Comparison of ENCODE assay signal across 23 cellular contexts in the genomic region with DNA sequence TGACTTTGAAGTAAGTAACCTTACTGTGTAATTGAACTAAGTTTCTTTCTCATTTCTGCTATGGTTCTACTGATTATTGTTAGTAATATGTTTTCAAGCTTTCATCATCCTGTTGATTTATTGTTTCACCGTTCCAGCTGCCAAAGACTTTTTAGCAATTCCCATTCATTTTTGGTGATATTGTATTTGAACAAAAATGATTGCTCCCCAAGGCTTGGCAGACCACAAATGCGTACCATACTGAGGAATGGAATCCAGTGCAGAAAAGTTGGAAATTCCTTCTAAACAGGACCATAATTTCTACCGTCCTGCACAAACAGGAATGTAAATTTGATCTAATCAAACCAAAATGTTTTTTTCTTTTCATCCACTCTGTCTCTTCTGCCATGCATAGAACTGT. TPM values are rescaled to one million over a fixed set of nuclear protein-coding genes. Genes with fewer than 3 reads are reported as not detected.
DNase-seq lines count a peak whose midpoint lies in the region; ATAC-seq, FAIRE-seq and TF ChIP-seq lines count a peak whose summit lies in the region.
"Had no signal": no experiment of that assay in that cellular context is flagged by ENCODE, and none has a peak within 500 bp of the region (broad histone marks: within the 10 kb centered on the region; RNA-seq: fewer than 3 reads in every experiment).

No MANE protein-coding gene starts in this region.

- H4K20me1 ChIP-seq in keratinocyte (ENCODE audit: control insufficient read depth, extremely low read depth, insufficient read depth, low read length), result no peaks in the 10 kb centered on the region
- no peaks in the 10 kb centered on the region for H4K20me1 ChIP-seq in neural progenitor cell (ENCODE audit: low read depth)

- H3K9me3 Mint-ChIP-seq in neural progenitor cell, result no peaks in the 10 kb centered on the region
- H3K9me3 Mint-ChIP-seq: activated T-helper 2 cell treated with anti-CD3 and anti-CD28 coated beads, Interferon-gamma antibody, Interleukin-2, Interleukin-4, amounts not matched to agents 10 μg/mL and 5 μg/mL and 100 μg/mL, durations not matched to agents 14 hours and 24 hours and 36 hours; CD8-positive, alpha-beta memory T cell had no signal

- no peak for TF ChIP-seq CTCF in keratinocyte (optimal IDR thresholded peaks at IDR 0.05 in 1 of 3, IDR thresholded peaks at IDR 0.05 in 1 of 3, conservative IDR thresholded peaks at IDR 0.05 in 1 of 3; ENCODE audit: extremely low read depth in 1 of 3, insufficient read depth in 2 of 3, low read length in 3 of 3)
- no peak for TF ChIP-seq CTCF in neural progenitor cell (IDR thresholded peaks at IDR 0.05)

- no peak overlapping the region for H2AFZ ChIP-seq in keratinocyte (ENCODE audit: control insufficient read depth, low read length)
- H2AFZ ChIP-seq in neural progenitor cell (replicated peaks), result no peak overlapping the region

- intact Hi-C loops in Right ventricle myocardium inferior (cut with DNase I), result no loop called here

- H3K4me1 Mint-ChIP-seq in neural progenitor cell, result no peaks in the 10 kb centered on the region

- peaks cover 22% of the 10 kb centered on the region for H3K4me1 ChIP-seq in HUES48 (ENCODE audit: control insufficient read depth, insufficient read depth, low read length)
- H3K4me1 ChIP-seq in keratinocyte (ENCODE audit: control insufficient read depth, extremely low read depth, insufficient read depth, low read length), result peaks cover 27% of the 10 kb centered on the region
- no peaks in the 10 kb centered on the region for H3K4me1 ChIP-seq in neural progenitor cell

- H3K27ac ChIP-seq in HUES48 (ENCODE audit: low read depth, low read length) (peak overlapping the region; percentile 20), keratinocyte (ENCODE audit: control insufficient read depth, insufficient read depth, low read length) (peak overlapping the region; percentile 45), neural progenitor cell (no peak overlapping the region)
- H3K27ac ChIP-seq: A549, tibial nerve had no signal

- H3K36me3 ChIP-seq in HUES48 (ENCODE audit: control insufficient read depth, insufficient read depth, low read length), result no peaks in the 10 kb centered on the region
- peaks cover 0 to 2% of the 10 kb centered on the region in 2 experiments for H3K36me3 ChIP-seq in keratinocyte (ENCODE audit: control insufficient read depth in 2 of 2, extremely low read depth in 1 of 2, insufficient read depth in 2 of 2, low read length in 2 of 2)
- H3K36me3 ChIP-seq in neural progenitor cell, result no peaks in the 10 kb centered on the region
- H3K36me3 ChIP-seq: tibial nerve had no signal

- H3K9me1 ChIP-seq in keratinocyte (ENCODE audit: control insufficient read depth, extremely low read depth, insufficient read depth, low read length), result no peaks in the 10 kb centered on the region

- H3K79me2 ChIP-seq in keratinocyte (ENCODE audit: control insufficient read depth, insufficient read depth, low read length) (no peaks in the 10 kb centered on the region), neural progenitor cell (ENCODE audit: low read depth) (no peaks in the 10 kb centered on the region)

- H3K4me3 ChIP-seq in HUES48 (ENCODE audit: low read depth, low read length) (peak overlapping the region; percentile 11; the same call in 1 of the 2 replicates), keratinocyte (ENCODE audit: control insufficient read depth in 2 of 3, extremely low read depth in 1 of 3, insufficient read depth in 2 of 3, low read depth in 1 of 3, low read length in 3 of 3) (peak overlapping the region in 1 of 3 experiments; percentile 12), neural progenitor cell (no peak overlapping the region)
- H3K4me3 ChIP-seq: A549, lung, tibial nerve had no signal

- no peaks in the 10 kb centered on the region for H3K36me3 Mint-ChIP-seq in neural progenitor cell

- H3K27ac Mint-ChIP-seq in neural progenitor cell, result no peak overlapping the region
- H3K27ac Mint-ChIP-seq: activated T-helper 2 cell treated with anti-CD3 and anti-CD28 coated beads, Interferon-gamma antibody, Interleukin-2, Interleukin-4, amounts not matched to agents 10 μg/mL and 5 μg/mL and 100 μg/mL, durations not matched to agents 14 hours and 24 hours and 36 hours; natural killer cell treated with Interleukin-12 subunit alpha and Interleukin-12 subunit beta and Interleukin-15 and Interleukin-18, amount 100 ng/mL, for 72 hours; stimulated activated naive B cell treated with anti-CD40 and anti-IgM and Interleukin-4, amounts not matched to agents 10 μg/mL and 1 μg/mL and 100 μg/mL, for 72 hours had no signal

- H3F3A ChIP-seq in neural progenitor cell (ENCODE audit: low read depth), result no peaks in the 10 kb centered on the region

- H3K9me3 ChIP-seq in HUES48 (ENCODE audit: control insufficient read depth, insufficient read depth, low read length) (no peaks in the 10 kb centered on the region), keratinocyte (ENCODE audit: control insufficient read depth, low read depth, low read length) (no peaks in the 10 kb centered on the region), neural progenitor cell (ENCODE audit: low read depth) (no peaks in the 10 kb centered on the region)
- H3K9me3 ChIP-seq: A549, tibial nerve had no signal

- H3K4me2 ChIP-seq in keratinocyte (ENCODE audit: control insufficient read depth, extremely low read depth, insufficient read depth, low read depth, low read length) (peak overlapping the region; percentile 61), neural progenitor cell (no peak overlapping the region)
- H3K4me2 ChIP-seq: A549 had no signal

- no peak overlapping the region for H3K9ac ChIP-seq in HUES48 (ENCODE audit: low read depth, low read length)
- no peak overlapping the region for H3K9ac ChIP-seq in keratinocyte (ENCODE audit: control insufficient read depth, extremely low read depth, insufficient read depth, low read length)
- H3K9ac ChIP-seq in neural progenitor cell, result no peak overlapping the region

- H3K4me3 Mint-ChIP-seq in neural progenitor cell, result no peak overlapping the region
- H3K4me3 Mint-ChIP-seq: CD8-positive, alpha-beta memory T cell; natural killer cell treated with Interleukin-12 subunit alpha and Interleukin-12 subunit beta and Interleukin-15 and Interleukin-18, amount 100 ng/mL, for 72 hours; stimulated activated naive B cell treated with anti-CD40 and anti-IgM and Interleukin-4, amounts not matched to agents 10 μg/mL and 1 μg/mL and 100 μg/mL, for 72 hours had no signal

- DNase-seq in AG08395 (ENCODE audit: low spot score) (peak; percentile 58), astrocyte of the hippocampus (ENCODE audit: low read depth, low spot score) (peak; percentile 54), keratinocyte (ENCODE audit: low read depth, low spot score) (no peak), neural progenitor cell (ENCODE audit: low spot score) (no peak), HTR-8/SVneo (ENCODE audit: insufficient read length, low spot score) (no peak), Right ventricle myocardium inferior (ENCODE audit: missing footprints) (no peak)
- DNase-seq: activated CD4-positive, CD25-positive, alpha-beta regulatory T cell treated with anti-CD3 and anti-CD28 coated beads, Interleukin-2, amount 50 U/mL, for 72 hours; amniotic stem cell; CD8-positive, alpha-beta memory T cell; DND-41; NCI-H187 treated with DMSO at 0.1 percent for 48 hours; NCI-H510A; SHP77; stimulated activated naive B cell treated with anti-CD40 and anti-IgM and Interleukin-4, amounts not matched to agents 10 μg/mL and 1 μg/mL and 100 μg/mL, for 72 hours had no signal

- no peaks in the 10 kb centered on the region for H3K27me3 Mint-ChIP-seq in neural progenitor cell (ENCODE audit: insufficient read depth, low read depth)
- H3K27me3 Mint-ChIP-seq: CD8-positive, alpha-beta memory T cell; natural killer cell treated with Interleukin-12 subunit alpha and Interleukin-12 subunit beta and Interleukin-15 and Interleukin-18, amount 100 ng/mL, for 72 hours; stimulated activated naive B cell treated with anti-CD40 and anti-IgM and Interleukin-4, amounts not matched to agents 10 μg/mL and 1 μg/mL and 100 μg/mL, for 72 hours had no signal

- ATAC-seq in GM21390 (IDR thresholded peaks at IDR 0.05; ENCODE audit: unreplicated experiment) (no peak), Right ventricle myocardium inferior (no peak)
- ATAC-seq: A549; natural killer cell treated with Interleukin-12 subunit alpha and Interleukin-12 subunit beta and Interleukin-15 and Interleukin-18, amount 100 ng/mL, for 72 hours; stimulated activated naive B cell treated with anti-CD40 and anti-IgM and Interleukin-4, amounts not matched to agents 10 μg/mL and 1 μg/mL and 100 μg/mL, for 72 hours had no signal

- FAIRE-seq in keratinocyte (lab: Jason Lieb, UNC), result peak; percentile 65
- FAIRE-seq in HTR-8/SVneo (lab: Jason Lieb, UNC), result no peak
- FAIRE-seq: A549, colon, endothelial cell of umbilical vein had no signal

- H3K27me3 ChIP-seq in HUES48 (ENCODE audit: control insufficient read depth, insufficient read depth, low read length), result no peaks in the 10 kb centered on the region
- H3K27me3 ChIP-seq in keratinocyte (ENCODE audit: control insufficient read depth, extremely low read depth, insufficient read depth, low read length), result no peaks in the 10 kb centered on the region
- no peaks in the 10 kb centered on the region for H3K27me3 ChIP-seq in neural progenitor cell
- H3K27me3 ChIP-seq: tibial nerve had no signal

- dilution Hi-C loops in keratinocyte (cut with MboI; ENCODE audit: extremely low pct_ligation_motif_present, low sequenced_read_pairs), result no loop called here

RNA-seq across cellular contexts. Expression of gene EPSTI1, which starts 10.7 kb away (rescaled TPM):
- polyA plus RNA-seq in keratinocyte, result 8.7 to 14.7 TPM (median 13.0 TPM) in 3 replicates
- 12.8 TPM for polyA plus RNA-seq in keratinocyte (2011; ENCODE audit: low read depth)
- polyA plus RNA-seq in keratinocyte (2011; cell fraction: cytosol; rRNA removed), result 7.6 and 9.5 TPM in 2 replicates
- polyA plus RNA-seq in keratinocyte (2011; cell fraction: nucleus; rRNA removed), result 6.6 and 8.1 TPM in 2 replicates
- 1.4 and 14.5 TPM in 2 replicates for polyA plus RNA-seq in keratinocyte (2012; ENCODE audit: low replicate concordance)
- 1.5 to 7.6 TPM (median 4.0 TPM) in 3 replicates for polyA minus RNA-seq in keratinocyte
- polyA minus RNA-seq in keratinocyte (2011; cell fraction: cytosol; rRNA and poly(A)+ RNA removed), result 15.9 TPM
- polyA minus RNA-seq in keratinocyte (2011; cell fraction: nucleus; rRNA and poly(A)+ RNA removed), result 4.0 and 5.0 TPM in 2 replicates
- 0.32 and 1.0 TPM in 2 replicates for total RNA-seq in neural progenitor cell (ENCODE audit: low replicate concordance)
- 3.8 TPM for total RNA-seq in Right ventricle myocardium inferior

RNA-seq across cellular contexts. Expression of gene DNAJC15, which starts 42.1 kb away (rescaled TPM):
- polyA plus RNA-seq in keratinocyte, result 38.5 to 43.2 TPM (median 39.6 TPM) in 3 replicates
- polyA plus RNA-seq in keratinocyte (2011; ENCODE audit: low read depth), result 64.8 TPM
- polyA plus RNA-seq in keratinocyte (2011; cell fraction: cytosol; rRNA removed), result 22.0 and 31.9 TPM in 2 replicates
- polyA plus RNA-seq in keratinocyte (2011; cell fraction: nucleus; rRNA removed), result 13.3 and 14.5 TPM in 2 replicates
- polyA plus RNA-seq in keratinocyte (2012; ENCODE audit: low replicate concordance), result 16.7 and 33.0 TPM in 2 replicates
- polyA minus RNA-seq in keratinocyte, result 19.0 to 25.1 TPM (median 21.8 TPM) in 3 replicates
- 28.0 TPM for polyA minus RNA-seq in keratinocyte (2011; cell fraction: cytosol; rRNA and poly(A)+ RNA removed)
- 5.3 and 8.4 TPM in 2 replicates for polyA minus RNA-seq in keratinocyte (2011; cell fraction: nucleus; rRNA and poly(A)+ RNA removed)
- total RNA-seq in neural progenitor cell (ENCODE audit: low replicate concordance) (2.7 and 3.2 TPM in 2 replicates), Right ventricle myocardium inferior (35.6 TPM)

Comparison
In these comparisons a context has a peak if more than half of its experiments do, and no peak if none do; other contexts are left out.
1. DNase-seq: peak in AG08395 (single experiment) and astrocyte of the hippocampus (single experiment); none in keratinocyte (single experiment), neural progenitor cell (single experiment), HTR-8/SVneo (single experiment) and Right ventricle myocardium inferior (single experiment).